ENCODE assay signal across 9 cellular contexts in genomic region chr2:206276169-206276927, GRCh38. TPM values are rescaled to one million over a fixed set of nuclear protein-coding genes. Genes with fewer than 3 reads are reported as not detected.
A peak's percentile ranks its signal among the peaks of the same experiment; 100 is the strongest.
DNase-seq lines count a peak whose midpoint lies in the region; ATAC-seq and TF ChIP-seq lines count a peak whose summit lies in the region.
"Had no signal": no experiment of that assay in that cellular context is flagged by ENCODE, and none has a peak within 500 bp of the region (broad histone marks: within the 10 kb centered on the region; RNA-seq: fewer than 3 reads in every experiment).

No MANE protein-coding gene starts in this region.

- H3K4me3 ChIP-seq in BJ (ENCODE audit: low read depth, low read length) = peak overlapping the region; percentile 82; the same call in 1 of the 2 replicates
- H3K4me3 ChIP-seq in GM12865 (ENCODE audit: low read depth, low read length) = peak overlapping the region; percentile 78
- H3K4me3 ChIP-seq in iPS-11a (ENCODE audit: low read depth, low read length) = peak overlapping the region; percentile 68

- H3K27ac Mint-ChIP-seq in activated CD8-positive, alpha-beta T cell treated with anti-CD3 and anti-CD28 coated beads, Interleukin-2, amount 10 ng/mL, durations not matched to agents 7 days and 5 days = no peak overlapping the region

- no peak for ATAC-seq in activated CD8-positive, alpha-beta T cell treated with anti-CD3 and anti-CD28 coated beads, Interleukin-2, amount 10 ng/mL, durations not matched to agents 7 days and 5 days
- no peak for ATAC-seq in HG03439 (IDR thresholded peaks at IDR 0.05; ENCODE audit: unreplicated experiment)

- peak overlapping the region; percentile 75 for H3K4me3 Mint-ChIP-seq in activated CD8-positive, alpha-beta T cell treated with anti-CD3 and anti-CD28 coated beads, Interleukin-2, amount 10 ng/mL, durations not matched to agents 7 days and 5 days

- H3K36me3 ChIP-seq in BJ (ENCODE audit: control insufficient read depth, insufficient read depth, low read length) = no peaks in the 10 kb centered on the region

- DNase-seq in BJ (ENCODE audit: low read depth) = no peak
- no peak for DNase-seq in GM12865 (ENCODE audit: low read depth)
- DNase-seq in activated CD8-positive, alpha-beta T cell treated with anti-CD3 and anti-CD28 coated beads, Interleukin-2, amount 10 ng/mL, durations not matched to agents 7 days and 5 days = no peak
- DNase-seq in NCI-H2107 treated with DMSO at 0.1 percent for 48 hours (lab: John Stamatoyannopoulos, UW; ENCODE audit: unreplicated experiment) = no peak
- no peak for DNase-seq in activated gamma-delta T cell (lab: John Stamatoyannopoulos, UW)
- DNase-seq in GM10266 (ENCODE audit: extremely low spot score) = no peak
- DNase-seq: NCI-H1092 treated with DMSO at 0.1 percent for 48 hours had no signal

- H3K27me3 Mint-ChIP-seq in activated CD8-positive, alpha-beta T cell treated with anti-CD3 and anti-CD28 coated beads, Interleukin-2, amount 10 ng/mL, durations not matched to agents 7 days and 5 days (ENCODE audit: low read depth) = peaks cover 40% of the 10 kb centered on the region

- H3K4me1 Mint-ChIP-seq in activated CD8-positive, alpha-beta T cell treated with anti-CD3 and anti-CD28 coated beads, Interleukin-2, amount 10 ng/mL, durations not matched to agents 7 days and 5 days (ENCODE audit: low read depth) = peaks cover 18% of the 10 kb centered on the region

- H3K9me3 Mint-ChIP-seq in activated CD8-positive, alpha-beta T cell treated with anti-CD3 and anti-CD28 coated beads, Interleukin-2, amount 10 ng/mL, durations not matched to agents 7 days and 5 days (ENCODE audit: insufficient read depth) = no peaks in the 10 kb centered on the region

- CTCF ChIA-PET in BJ (lab: Yijun Ruan, JAX) = interaction anchor here (1.0 kb wide), 1 partner anchor 112 kb away, joined by 3 read pairs; no protein-coding TSS in a partner anchor
- CTCF ChIA-PET in activated CD8-positive, alpha-beta T cell treated with anti-CD3 and anti-CD28 coated beads, Interleukin-2, amount 10 ng/mL, durations not matched to agents 7 days and 5 days (lab: Charles Lee) = no interaction called here

- TF ChIP-seq CTCF in BJ (IDR thresholded peaks at IDR 0.05; ENCODE audit: insufficient read depth, low read depth, low read length) (no peak), GM12865 (IDR thresholded peaks at IDR 0.05; ENCODE audit: insufficient read depth, low read depth, low read length, missing control alignments) (no peak), GM10266 (IDR thresholded peaks at IDR 0.05; ENCODE audit: control insufficient read depth, insufficient read depth, low read depth, missing control alignments) (no peak)

- POLR2A ChIA-PET in BJ (lab: Charles Lee) = no interaction called here
- POLR2A ChIA-PET in activated CD8-positive, alpha-beta T cell treated with anti-CD3 and anti-CD28 coated beads, Interleukin-2, amount 10 ng/mL, durations not matched to agents 7 days and 5 days (lab: Charles Lee) = interaction anchor here (1.0 kb wide), 1 partner anchor 190 kb away, joined by 3 read pairs; the partner anchor contains the start of gene INO80D

- peaks cover 4% of the 10 kb centered on the region for H3K27me3 ChIP-seq in BJ (ENCODE audit: control insufficient read depth, insufficient read depth, low read length)

- H3K36me3 Mint-ChIP-seq in activated CD8-positive, alpha-beta T cell treated with anti-CD3 and anti-CD28 coated beads, Interleukin-2, amount 10 ng/mL, durations not matched to agents 7 days and 5 days (ENCODE audit: low read depth) = no peaks in the 10 kb centered on the region

RNA-seq across cellular contexts. Expression of gene ZDBF2, which starts 1.9 kb away (rescaled TPM):
- polyA plus RNA-seq in BJ (2011; rRNA removed) = 2.5 and 5.1 TPM in 2 replicates
- polyA minus RNA-seq in BJ (2011; rRNA and poly(A)+ RNA removed) = 5.2 and 5.6 TPM in 2 replicates
- total RNA-seq in activated CD8-positive, alpha-beta T cell treated with anti-CD3 and anti-CD28 coated beads, Interleukin-2, amount 10 ng/mL, durations not matched to agents 7 days and 5 days = 1 to 10 TPM; 3.2 to 4.3 TPM
